ENCODE assay signal across 26 cellular contexts in genomic region chr9:86632537-86632936, GRCh38.
"Had no signal": no experiment of that assay in that cellular context is flagged by ENCODE, and none has a peak within 500 bp of the region (broad histone marks: within the 10 kb centered on the region; RNA-seq: fewer than 3 reads in every experiment).

No MANE protein-coding gene starts in this region.

- H3K36me3 ChIP-seq: breast epithelium had no signal

- H3K4me1 ChIP-seq: breast epithelium had no signal

- H3K27me3 ChIP-seq: body of pancreas, breast epithelium had no signal

- ATAC-seq: activated CD8-positive, alpha-beta T cell treated with anti-CD3 and anti-CD28 coated beads for 36 hours; body of pancreas; K562; Panc1 had no signal

- DNase-seq: activated CD4-positive, alpha-beta T cell treated with anti-CD3 and anti-CD28 coated beads, Interleukin-2, amount 10 ng/mL, durations not matched to agents 24 days and 14 days; activated CD4-positive, alpha-beta T cell treated with anti-CD3 and anti-CD28 coated beads, Interleukin-2, amount 50 U/mL, for 4 hours; activated CD8-positive, alpha-beta T cell treated with anti-CD3 and anti-CD28 coated beads for 36 hours; activated gamma-delta T cell; activated naive CD4-positive, alpha-beta T cell treated with Interleukin-2 at 50 U/mL for 16 hours; activated naive CD8-positive, alpha-beta T cell treated with anti-CD3 and anti-CD28 coated beads, Interleukin-2, amount 10 ng/mL, durations not matched to agents 7 days and 5 days; activated T-cell treated with anti-CD3 and anti-CD28 coated beads, Interleukin-2, amount 50 U/mL, for 24 hours; amygdala; body of pancreas; caudate nucleus; NCI-H1092 treated with DMSO at 0.1 percent for 48 hours; NCI-H1417; NCI-H187 treated with DMSO at 0.1 percent for 48 hours; NCI-H2081; NCI-H2171 treated with DMSO at 0.1 percent for 48 hours; NCI-H2227 treated with DMSO at 0.1 percent for 48 hours; NCI-H446; NCI-H510A treated with DMSO at 0.1 percent for 48 hours; NCI-H526 treated with DMSO at 0.1 percent for 48 hours; SIG-M5; SW 1271; T-helper 1 cell; T1000 had no signal

- H3K9me3 ChIP-seq: body of pancreas had no signal

- H3K27ac ChIP-seq: body of pancreas, breast epithelium had no signal

- H3K4me3 ChIP-seq: body of pancreas, breast epithelium, K562 had no signal
